In genomic region chr1:44799770-44800584, GRCh38 we compare ENCODE assay signal across 8 cellular contexts. TPM values are rescaled to one million over a fixed set of nuclear protein-coding genes. Genes with fewer than 3 reads are reported as not detected.
DNase-seq lines count a peak whose midpoint lies in the region; ATAC-seq and TF ChIP-seq lines count a peak whose summit lies in the region.

PLK3 (plus strand) TSS chr1:44800377; CDS start chr1:44800464, 87 bp downstream.

- TF ChIP-seq CTCF in fibroblast of the aortic adventitia (IDR thresholded peaks at IDR 0.05; ENCODE audit: insufficient read depth, low read length) (peak; percentile 93), nephron progenitor cell (IDR thresholded peaks at IDR 0.05) (peak; percentile 80)

- DNase-seq in GDM1 (lab: John Stamatoyannopoulos, UW) (peak; percentile 96), HAP-1 (ENCODE audit: low spot score in 2 of 2) (peak; percentile 98 to 99), MG63 (peak; percentile 96), SHP77 treated with DMSO at 0.1 percent for 48 hours (lab: John Stamatoyannopoulos, UW) (peak; percentile 87), fibroblast of the aortic adventitia (ENCODE audit: low read depth) (peak; percentile 98), nephron progenitor cell (peak; percentile 97)
- DNase-seq in activated effector memory CD4-positive, alpha-beta T cell treated with anti-CD3 and anti-CD28 coated beads, Interleukin-2, amount 50 U/mL, for 16 hours, result peak; percentile 99
- peak; percentile 98 to 99 for DNase-seq in stimulated activated naive CD8-positive, alpha-beta T cell treated with anti-CD3 and anti-CD28 coated beads, Interleukin-15, amount 100 ng/mL, for 72 hours

- no peaks in the 10 kb centered on the region for H3K9me3 Mint-ChIP-seq in nephron progenitor cell
- no peaks in the 10 kb centered on the region for H3K9me3 Mint-ChIP-seq in stimulated activated naive CD8-positive, alpha-beta T cell treated with anti-CD3 and anti-CD28 coated beads, Interleukin-15, amount 100 ng/mL, for 72 hours

- in situ Hi-C loops in HAP-1 (cut with MboI; ENCODE audit: low sequenced_read_pairs), result no loop called here

- no peaks in the 10 kb centered on the region for H3K9me3 ChIP-seq in HAP-1
- no peaks in the 10 kb centered on the region for H3K9me3 ChIP-seq in MG63

- peak within 1 kb of the TSS; percentile 82 for H3K4me3 ChIP-seq in HAP-1
- peak within 1 kb of the TSS; percentile 62 for H3K4me3 ChIP-seq in MG63
- peak within 1 kb of the TSS; percentile 93 for H3K4me3 ChIP-seq in fibroblast of the aortic adventitia (ENCODE audit: low read depth, low read length)

- H3K27me3 ChIP-seq in HAP-1 (ENCODE audit: low read depth) (no peaks in the 10 kb centered on the region), MG63 (no peaks in the 10 kb centered on the region)

- peaks cover 8% of the 10 kb centered on the region for H3K36me3 Mint-ChIP-seq in nephron progenitor cell (ENCODE audit: low read depth)

- peaks cover 26% of the 10 kb centered on the region for H3K36me3 ChIP-seq in HAP-1 (replicated peaks)
- peaks cover 22% of the 10 kb centered on the region for H3K36me3 ChIP-seq in MG63

- ATAC-seq in stimulated activated naive CD8-positive, alpha-beta T cell treated with anti-CD3 and anti-CD28 coated beads, Interleukin-15, amount 100 ng/mL, for 72 hours, result peak; percentile 86

- H3K4me1 ChIP-seq in HAP-1, result no peaks in the 10 kb centered on the region; the same call in 1 of the 2 replicates

- peak within 1 kb of the TSS; percentile 92 for H3K4me3 Mint-ChIP-seq in nephron progenitor cell
- H3K4me3 Mint-ChIP-seq in stimulated activated naive CD8-positive, alpha-beta T cell treated with anti-CD3 and anti-CD28 coated beads, Interleukin-15, amount 100 ng/mL, for 72 hours, result peak within 1 kb of the TSS; percentile 86 to 96

- H3K4me1 Mint-ChIP-seq in nephron progenitor cell, result peaks cover 43% of the 10 kb centered on the region
- H3K4me1 Mint-ChIP-seq in stimulated activated naive CD8-positive, alpha-beta T cell treated with anti-CD3 and anti-CD28 coated beads, Interleukin-15, amount 100 ng/mL, for 72 hours, result peaks cover 53% of the 10 kb centered on the region

- peak within 1 kb of the TSS; percentile 100 for H3K27ac Mint-ChIP-seq in nephron progenitor cell
- H3K27ac Mint-ChIP-seq in stimulated activated naive CD8-positive, alpha-beta T cell treated with anti-CD3 and anti-CD28 coated beads, Interleukin-15, amount 100 ng/mL, for 72 hours, result peak within 1 kb of the TSS; percentile 99 to 100

- H3K27me3 Mint-ChIP-seq in nephron progenitor cell (ENCODE audit: low read depth, poor library complexity), result peaks cover 2% of the 10 kb centered on the region
- no peaks in the 10 kb centered on the region for H3K27me3 Mint-ChIP-seq in stimulated activated naive CD8-positive, alpha-beta T cell treated with anti-CD3 and anti-CD28 coated beads, Interleukin-15, amount 100 ng/mL, for 72 hours

RNA-seq across cellular contexts. Expression of gene PLK3, which starts in this region (rescaled TPM):
- 5.3 and 5.9 TPM in 2 replicates for total RNA-seq in MG63 (2014; rRNA removed; shearing (Covaris generic); ENCODE audit: low replicate concordance)
- total RNA-seq in fibroblast of the aortic adventitia (ENCODE audit: low replicate concordance), result 28.8 and 36.1 TPM in 2 replicates

Comparison
In these comparisons a context has a peak if more than half of its experiments do, and no peak if none do; other contexts are left out.
1. Peak in every context shown above with its lines: DNase-seq, ATAC-seq and H3K4me3 ChIP-seq.